Comparison of ENCODE assay signal across 1 cellular context in the genomic region with DNA sequence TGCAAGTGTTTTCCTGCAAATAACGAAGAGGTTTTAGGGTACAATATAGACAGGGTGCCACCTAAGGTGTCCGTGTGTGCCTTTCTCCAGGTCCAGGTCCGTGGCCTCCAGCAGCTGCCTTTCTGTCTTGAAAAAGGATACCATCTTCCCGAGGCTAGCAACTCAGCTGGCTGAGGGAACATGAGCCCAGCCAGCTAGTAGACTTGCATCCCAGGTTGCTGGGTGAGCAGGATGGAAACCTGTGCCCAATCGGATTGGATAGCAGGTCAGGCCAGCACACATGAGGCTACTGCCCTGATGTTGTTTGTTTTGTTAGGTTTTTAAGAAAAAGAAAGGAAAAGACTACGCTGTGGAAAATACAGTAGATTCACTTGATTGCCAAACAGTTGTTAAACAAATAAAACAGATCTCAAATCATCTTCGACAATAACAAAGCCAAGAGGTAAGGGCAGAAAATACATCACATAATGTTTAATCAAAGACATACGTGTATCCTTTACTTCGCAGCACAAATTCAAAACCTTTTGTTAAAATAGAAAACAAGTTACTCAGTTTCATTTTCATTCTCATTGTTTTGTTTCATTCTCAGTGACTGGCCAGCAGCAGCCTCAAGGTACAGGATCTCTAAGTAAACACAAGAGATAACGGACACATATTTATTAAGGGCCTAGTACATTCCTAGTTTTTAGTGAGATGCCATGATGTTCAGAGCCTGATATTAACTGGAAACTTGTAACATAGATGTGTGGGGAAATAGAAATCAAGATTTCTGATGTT.
TF ChIP-seq lines count a peak whose summit lies in the region.

No MANE protein-coding gene starts in this region.

TF ChIP-seq in A549, 52 proteins besides CTCF, POLR2A, EP300 and RAD21 (continued from another document):
- TF ChIP-seq FOXS1 (CRISPR knock-in tag; IDR thresholded peaks at IDR 0.05): no peak
